Comparison of ENCODE assay signal across 24 cellular contexts in genomic region chr14:102935756-102936155, GRCh38. TPM values are rescaled to one million over a fixed set of nuclear protein-coding genes. Genes with fewer than 3 reads are reported as not detected.
DNase-seq lines count a peak whose midpoint lies in the region; ATAC-seq, FAIRE-seq and TF ChIP-seq lines count a peak whose summit lies in the region.
"Had no signal": no experiment of that assay in that cellular context is flagged by ENCODE, and none has a peak within 500 bp of the region (broad histone marks: within the 10 kb centered on the region; RNA-seq: fewer than 3 reads in every experiment).

No MANE protein-coding gene starts in this region.

- H3F3A ChIP-seq in OCI-LY1 (ENCODE audit: insufficient read depth, low read length), result no peaks in the 10 kb centered on the region

- H3K4me3 Mint-ChIP-seq in astrocyte (ENCODE audit: unreplicated experiment), result no peak overlapping the region
- H3K4me3 Mint-ChIP-seq: B cell; CD4-positive, CD25-positive, alpha-beta regulatory T cell; CD8-positive, alpha-beta T cell; GM23338; H9 had no signal

- H3K4me3 ChIP-seq in OCI-LY1 (ENCODE audit: low read depth, low read length, poor library complexity, severe bottlenecking), result no peak overlapping the region
- no peak overlapping the region for H3K4me3 ChIP-seq in astrocyte (ENCODE audit: insufficient read depth, low read depth, low read length)
- H3K4me3 ChIP-seq: BLaER1, GM23338 had no signal

- H3K9me3 Mint-ChIP-seq in astrocyte (ENCODE audit: unreplicated experiment), result no peaks in the 10 kb centered on the region
- H3K9me3 Mint-ChIP-seq: CD4-positive, CD25-positive, alpha-beta regulatory T cell; CD8-positive, alpha-beta T cell; GM23338; H9 had no signal

- H4K20me1 ChIP-seq in OCI-LY1 (ENCODE audit: insufficient read depth, low read length) (no peaks in the 10 kb centered on the region), astrocyte (ENCODE audit: insufficient read depth, low read length) (peaks cover 50% of the 10 kb centered on the region)

- H3K9me3 ChIP-seq in OCI-LY1 (ENCODE audit: low read length) (no peaks in the 10 kb centered on the region), astrocyte (ENCODE audit: insufficient read depth, low read depth, low read length) (no peaks in the 10 kb centered on the region)
- H3K9me3 ChIP-seq: BLaER1, Caco-2 had no signal

- H3K9ac ChIP-seq in OCI-LY1 (ENCODE audit: low read length) (peak overlapping the region; percentile 37; the same call in 1 of the 2 replicates), astrocyte (ENCODE audit: low read length) (no peak overlapping the region)
- H3K9ac ChIP-seq: BLaER1 had no signal

- H3K4me1 Mint-ChIP-seq in astrocyte (ENCODE audit: low read depth, unreplicated experiment), result peaks cover 2% of the 10 kb centered on the region
- H3K4me1 Mint-ChIP-seq: GM23338 had no signal

- ATAC-seq in HG03521 (IDR thresholded peaks at IDR 0.05; ENCODE audit: unreplicated experiment) (no peak), HG02759 (IDR thresholded peaks at IDR 0.05; ENCODE audit: unreplicated experiment) (no peak)
- ATAC-seq: CD8-positive, alpha-beta T cell; GM23338; HCT116 had no signal

- no peaks in the 10 kb centered on the region for H3K9me2 ChIP-seq in OCI-LY1 (ENCODE audit: low read depth, low read length)

- TF ChIP-seq CTCF in OCI-LY1 (IDR thresholded peaks at IDR 0.05; ENCODE audit: low read length) (no peak), astrocyte (IDR thresholded peaks at IDR 0.05; ENCODE audit: insufficient read depth, low read depth, low read length) (no peak)

- DNase-seq in NCI-H526 treated with DMSO at 0.1 percent for 48 hours (lab: John Stamatoyannopoulos, UW) (peak; percentile 32), NCI-H526 (lab: John Stamatoyannopoulos, UW) (no peak), astrocyte (ENCODE audit: low read depth) (no peak), NK-92 (lab: John Stamatoyannopoulos, UW; ENCODE audit: unreplicated experiment) (no peak), HPDE6-E6E7 (ENCODE audit: extremely low spot score) (no peak)
- DNase-seq: Caco-2; CD4-positive, CD25-positive, alpha-beta regulatory T cell; CD8-positive, alpha-beta T cell; DMS153; GF-D8; H9 had no signal

- H3K4me1 ChIP-seq in OCI-LY1 (ENCODE audit: insufficient read depth, low read length, severe bottlenecking) (peaks cover 98% of the 10 kb centered on the region), astrocyte (ENCODE audit: insufficient read depth, low read length) (peaks cover 8% of the 10 kb centered on the region)
- H3K4me1 ChIP-seq: Caco-2 had no signal

- peak; percentile 9 for FAIRE-seq in astrocyte (lab: Jason Lieb, UNC)
- FAIRE-seq: A204.1, GM12892 had no signal

- peaks cover 26% of the 10 kb centered on the region for H3K36me3 Mint-ChIP-seq in astrocyte (ENCODE audit: low read depth, unreplicated experiment)
- H3K36me3 Mint-ChIP-seq: CD4-positive, CD25-positive, alpha-beta regulatory T cell; CD8-positive, alpha-beta T cell had no signal

- H3K36me3 ChIP-seq in OCI-LY1 (ENCODE audit: insufficient read depth, low read length) (no peaks in the 10 kb centered on the region; the same call in 1 of the 2 replicates), astrocyte (ENCODE audit: insufficient read depth, low read length) (peaks cover 18% of the 10 kb centered on the region)

- no peaks in the 10 kb centered on the region for H3K27me3 Mint-ChIP-seq in astrocyte (ENCODE audit: low read depth, unreplicated experiment)
- H3K27me3 Mint-ChIP-seq: B cell had no signal

- peak overlapping the region; percentile 99 for H3K27ac ChIP-seq in OCI-LY1 (ENCODE audit: low read depth, low read length, poor library complexity, severe bottlenecking)
- H3K27ac ChIP-seq in astrocyte (ENCODE audit: low read depth, low read length), result no peak overlapping the region
- H3K27ac ChIP-seq: 22Rv1, BLaER1, C4-2B had no signal

- H3K79me2 ChIP-seq in OCI-LY1 (ENCODE audit: insufficient read depth, low read length), result no peaks in the 10 kb centered on the region
- no peaks in the 10 kb centered on the region for H3K79me2 ChIP-seq in astrocyte (ENCODE audit: insufficient read depth, low read length)

- H3K4me2 ChIP-seq in OCI-LY1 (ENCODE audit: low read length), result peak overlapping the region; percentile 26; the same call in 1 of the 2 replicates
- no peak overlapping the region for H3K4me2 ChIP-seq in astrocyte (ENCODE audit: low read length)
- H3K4me2 ChIP-seq: BLaER1, GM23338 had no signal

- no peak overlapping the region for H3K27ac Mint-ChIP-seq in astrocyte (ENCODE audit: unreplicated experiment)
- H3K27ac Mint-ChIP-seq: B cell; CD4-positive, CD25-positive, alpha-beta regulatory T cell; CD8-positive, alpha-beta T cell; GM23338; H9 had no signal

- H2AFZ ChIP-seq in OCI-LY1 (ENCODE audit: low read length) (no peak overlapping the region), astrocyte (ENCODE audit: low read depth, low read length) (no peak overlapping the region)
- H2AFZ ChIP-seq: GM23338 had no signal

- no peaks in the 10 kb centered on the region for H3K27me3 ChIP-seq in OCI-LY1 (ENCODE audit: insufficient read depth, low read length)
- H3K27me3 ChIP-seq in astrocyte (ENCODE audit: insufficient read depth, low read length), result peaks cover under 1% of the 10 kb centered on the region

RNA-seq across cellular contexts. Expression of gene AMN, which starts 13.3 kb away (rescaled TPM):
- 2.0 and 3.4 TPM in 2 replicates for total RNA-seq in astrocyte
- total RNA-seq: G401, H4 had no signal
